Comparison of ENCODE assay signal across 1 cellular context in genomic region chr9:104941597-104941996, GRCh38.
TF ChIP-seq lines count a peak whose summit lies in the region.

No MANE protein-coding gene starts in this region.

TF ChIP-seq in H1, 55 proteins besides CTCF, POLR2A, EP300 and RAD21:
- TF ChIP-seq TEAD4 (IDR thresholded peaks at IDR 0.05; ENCODE audit: low read depth, low read length) = no peak
- no peak for TF ChIP-seq YY1 (IDR thresholded peaks at IDR 0.05; ENCODE audit: low read depth, low read length)
- TF ChIP-seq BCL11A (IDR thresholded peaks at IDR 0.05; ENCODE audit: low read depth in 2 of 2, low read length in 2 of 2) = no peak
- no peak for TF ChIP-seq CBX8 (IDR thresholded peaks at IDR 0.05; ENCODE audit: borderline replicate concordance, low read depth, low read length)
- no peak for TF ChIP-seq CHD1 (IDR thresholded peaks at IDR 0.05; ENCODE audit: low read depth, low read length)
- TF ChIP-seq JUND (IDR thresholded peaks at IDR 0.05; ENCODE audit: low read length) = no peak
- no peak for TF ChIP-seq CHD7 (IDR thresholded peaks at IDR 0.05; ENCODE audit: insufficient replicate concordance, low read length)
- no peak for TF ChIP-seq BRCA1 (IDR thresholded peaks at IDR 0.05; ENCODE audit: low read depth, low read length)
- no peak for TF ChIP-seq USF2 (IDR thresholded peaks at IDR 0.05; ENCODE audit: low read length)
- TF ChIP-seq CHD2 (IDR thresholded peaks at IDR 0.05; ENCODE audit: low read length) = no peak
- TF ChIP-seq SP4 (IDR thresholded peaks at IDR 0.05; ENCODE audit: low read length) = no peak
- TF ChIP-seq MAFK (IDR thresholded peaks at IDR 0.05; ENCODE audit: low read depth, low read length) = no peak
- no peak for TF ChIP-seq MAX (IDR thresholded peaks at IDR 0.05)
- TF ChIP-seq KDM1A (IDR thresholded peaks at IDR 0.05; ENCODE audit: borderline replicate concordance, low read length) = no peak
- no peak for TF ChIP-seq CEBPB (IDR thresholded peaks at IDR 0.05; ENCODE audit: low read depth, low read length)
- no peak for TF ChIP-seq TAF1 (IDR thresholded peaks at IDR 0.05; ENCODE audit: low read depth, low read length)
